29 cellular contexts compared by ENCODE assay signal in the genomic region with DNA sequence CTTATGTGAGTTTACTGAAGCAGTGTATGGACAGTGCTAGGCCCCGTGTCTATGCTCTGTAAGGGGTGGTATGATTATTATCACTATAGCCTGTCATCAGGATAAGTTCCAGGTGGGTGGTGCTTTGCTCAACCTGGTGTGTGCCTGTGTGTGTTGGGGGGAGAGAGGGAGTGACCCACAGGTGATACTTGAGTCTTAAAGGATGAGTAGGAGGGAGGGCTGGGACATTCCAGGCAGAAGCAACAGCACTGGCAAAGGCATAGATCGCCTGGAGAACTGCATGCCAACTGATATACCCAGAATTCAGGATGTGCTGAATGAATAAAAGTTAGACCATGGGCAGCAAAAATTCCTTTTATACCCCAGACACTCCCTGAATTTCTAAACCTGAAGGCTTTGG. TPM values are rescaled to one million over a fixed set of nuclear protein-coding genes. Genes with fewer than 3 reads are reported as not detected.
"Had no signal": no experiment of that assay in that cellular context is flagged by ENCODE, and none has a peak within 500 bp of the region (broad histone marks: within the 10 kb centered on the region; RNA-seq: fewer than 3 reads in every experiment).

No MANE protein-coding gene starts in this region.

- DNase-seq: activated CD4-positive, alpha-beta memory T cell treated with anti-CD3 and anti-CD28 coated beads for 36 hours; activated CD4-positive, alpha-beta T cell treated with anti-CD3 and anti-CD28 coated beads, Interleukin-2, amount 10 ng/mL, durations not matched to agents 7 days and 5 days; activated CD4-positive, CD25-positive, alpha-beta regulatory T cell; activated CD8-positive, alpha-beta memory T cell treated with anti-CD3 and anti-CD28 coated beads for 24 hours; activated effector memory CD4-positive, alpha-beta T cell treated with anti-CD3 and anti-CD28 coated beads, Interleukin-2, amount 50 U/mL, for 16 hours; activated naive CD4-positive, alpha-beta T cell treated with Interleukin-2 at 50 U/mL for 16 hours; activated naive CD8-positive, alpha-beta T cell treated with anti-CD3 and anti-CD28 coated beads, Interleukin-2, amount 50 U/mL, for 24 hours; activated T-cell treated with anti-CD3 and anti-CD28 coated beads, Interleukin-2, amount 50 U/mL, for 4 hours; amniotic stem cell; body of pancreas; KG1; NCI-H1092; NCI-H1417; NCI-H1930; NCI-H2171; NCI-H226; NCI-H526 treated with DMSO at 0.1 percent for 48 hours; NCI-H82; SIG-M5; T-cell; T-helper 2 cell; T1000 had no signal

- H3K27ac ChIP-seq: ascending aorta, body of pancreas, SK-N-MC had no signal

- H3K9me3 Mint-ChIP-seq: activated CD4-positive, alpha-beta memory T cell treated with anti-CD3 and anti-CD28 coated beads for 36 hours; activated CD4-positive, alpha-beta T cell treated with anti-CD3 and anti-CD28 coated beads, Interleukin-2, amount 10 ng/mL, durations not matched to agents 7 days and 5 days; activated naive CD4-positive, alpha-beta T cell treated with anti-CD3 and anti-CD28 coated beads, Interleukin-2, amount 50 U/mL, for 72 hours; activated naive CD8-positive, alpha-beta T cell treated with anti-CD3 and anti-CD28 coated beads, Interleukin-2, amount 50 U/mL, for 24 hours; activated T-cell treated with anti-CD3 and anti-CD28 coated beads, Interleukin-2, amount 50 U/mL, for 4 hours; T-cell had no signal

- ATAC-seq: activated naive CD4-positive, alpha-beta T cell treated with anti-CD3 and anti-CD28 coated beads, Interleukin-2, amount 50 U/mL, for 72 hours; activated naive CD8-positive, alpha-beta T cell treated with anti-CD3 and anti-CD28 coated beads, Interleukin-2, amount 50 U/mL, for 24 hours; activated T-cell treated with anti-CD3 and anti-CD28 coated beads, Interleukin-2, amount 50 U/mL, for 4 hours; body of pancreas; T-cell had no signal

- H3K4me3 Mint-ChIP-seq: activated CD4-positive, alpha-beta memory T cell treated with anti-CD3 and anti-CD28 coated beads for 36 hours; activated CD4-positive, alpha-beta T cell treated with anti-CD3 and anti-CD28 coated beads, Interleukin-2, amount 10 ng/mL, durations not matched to agents 7 days and 5 days; activated naive CD8-positive, alpha-beta T cell treated with anti-CD3 and anti-CD28 coated beads, Interleukin-2, amount 50 U/mL, for 24 hours; activated T-cell treated with anti-CD3 and anti-CD28 coated beads, Interleukin-2, amount 50 U/mL, for 4 hours; IgD-negative memory B cell; T-cell had no signal

- H3K9me3 ChIP-seq: ascending aorta, body of pancreas had no signal

- H3K4me3 ChIP-seq: ascending aorta, body of pancreas, SK-N-MC had no signal

- H3K36me3 Mint-ChIP-seq: activated CD4-positive, alpha-beta memory T cell treated with anti-CD3 and anti-CD28 coated beads for 36 hours; T-cell had no signal

- H3K36me3 ChIP-seq: ascending aorta had no signal

- H3K4me1 ChIP-seq: ascending aorta had no signal

- H3K27me3 ChIP-seq: ascending aorta, body of pancreas had no signal

- H3K27ac Mint-ChIP-seq: activated CD4-positive, alpha-beta memory T cell treated with anti-CD3 and anti-CD28 coated beads for 36 hours; activated CD4-positive, alpha-beta T cell treated with anti-CD3 and anti-CD28 coated beads, Interleukin-2, amount 10 ng/mL, durations not matched to agents 7 days and 5 days; activated naive CD8-positive, alpha-beta T cell treated with anti-CD3 and anti-CD28 coated beads, Interleukin-2, amount 50 U/mL, for 24 hours; IgD-negative memory B cell; T-cell had no signal

RNA-seq across cellular contexts. Expression of gene KIAA1671, which starts 4.5 kb away (rescaled TPM):
- polyA plus RNA-seq: IgD-negative memory B cell had no signal

RNA-seq across cellular contexts. Expression of gene LHFPL7, which starts 10.5 kb away (rescaled TPM):
- total RNA-seq: activated CD4-positive, alpha-beta memory T cell treated with anti-CD3 and anti-CD28 coated beads for 36 hours; activated CD4-positive, alpha-beta T cell treated with anti-CD3 and anti-CD28 coated beads, Interleukin-2, amount 10 ng/mL, durations not matched to agents 7 days and 5 days; activated naive CD4-positive, alpha-beta T cell treated with anti-CD3 and anti-CD28 coated beads, Interleukin-2, amount 50 U/mL, for 72 hours; activated T-cell treated with anti-CD3 and anti-CD28 coated beads, Interleukin-2, amount 50 U/mL, for 4 hours; ascending aorta; body of pancreas; LHCN-M2; M059J; NCI-H460; T-cell had no signal
- polyA plus RNA-seq: IgD-negative memory B cell had no signal
